ENCODE assay signal across 22 cellular contexts in genomic region chr4:815464-816146, GRCh38. TPM values are rescaled to one million over a fixed set of nuclear protein-coding genes. Genes with fewer than 3 reads are reported as not detected.
DNase-seq lines count a peak whose midpoint lies in the region; ATAC-seq, FAIRE-seq and TF ChIP-seq lines count a peak whose summit lies in the region.
"Had no signal": no experiment of that assay in that cellular context is flagged by ENCODE, and none has a peak within 500 bp of the region (broad histone marks: within the 10 kb centered on the region; RNA-seq: fewer than 3 reads in every experiment).

No MANE protein-coding gene starts in this region.

- TF ChIP-seq CTCF in HEK293 (tag by site-specific recombination; IDR thresholded peaks at IDR 0.05) (no peak), K562 (IDR thresholded peaks at IDR 0.05 in 2 of 3, conservative IDR thresholded peaks at IDR 0.05 in 1 of 3; ENCODE audit: insufficient read depth in 2 of 3, low read depth in 1 of 3, low read length in 3 of 3) (no peak), osteoblast (IDR thresholded peaks at IDR 0.05; ENCODE audit: extremely low read depth, low read depth, low read length) (no peak)

- CTCF ChIA-PET in HEK293 (lab: Yijun Ruan, JAX) (interaction anchor here (0.7 kb wide), 2 partner anchors 172 to 194 kb away, joined by 3 read pairs; no protein-coding TSS in a partner anchor), K562 (lab: Yijun Ruan, JAX; ENCODE audit: low intra/inter-chr PET ratio) (no interaction called here)

- TF ChIP-seq EP300 in K562 (IDR thresholded peaks at IDR 0.05; ENCODE audit: low read length) = no peak

- H2AFZ ChIP-seq in K562 (ENCODE audit: low read depth, low read length) (no peak overlapping the region), osteoblast (ENCODE audit: low read length) (no peak overlapping the region)
- H2AFZ ChIP-seq: parathyroid adenoma had no signal

- no peak for FAIRE-seq in K562 (lab: Jason Lieb, UNC)
- FAIRE-seq: GM18507 had no signal

- peaks cover 39 to 81% of the 10 kb centered on the region in 2 experiments for H3K27me3 ChIP-seq in K562 (ENCODE audit: control insufficient read depth in 2 of 2, insufficient read depth in 2 of 2, low read length in 2 of 2)
- H3K27me3 ChIP-seq in osteoblast (ENCODE audit: insufficient read depth, low read length) = peaks cover 45% of the 10 kb centered on the region
- H3K27me3 ChIP-seq: BE2C, upper lobe of left lung had no signal

- H3K79me2 ChIP-seq in K562 (ENCODE audit: control insufficient read depth, insufficient read depth, low read length) = no peaks in the 10 kb centered on the region
- H3K79me2 ChIP-seq in osteoblast (ENCODE audit: insufficient read depth, low read length) = no peaks in the 10 kb centered on the region
- H3K79me2 ChIP-seq: parathyroid adenoma had no signal

- H4K20me1 ChIP-seq in K562 (replicated peaks; ENCODE audit: control insufficient read depth, insufficient read depth, low read length) = no peaks in the 10 kb centered on the region; the same call in 1 of the 2 replicates
- H4K20me1 ChIP-seq in osteoblast (ENCODE audit: insufficient read depth, low read length) = no peaks in the 10 kb centered on the region

- ATAC-seq in K562 (no peak), GM21723 (IDR thresholded peaks at IDR 0.05; ENCODE audit: unreplicated experiment) (no peak), GM19395 (IDR thresholded peaks at IDR 0.05; ENCODE audit: unreplicated experiment) (no peak), GM18861 (IDR thresholded peaks at IDR 0.05; ENCODE audit: unreplicated experiment) (no peak)
- ATAC-seq: left ventricle myocardium superior had no signal

- H3K9me3 ChIP-seq in HEK293 (ENCODE audit: control insufficient read depth, insufficient read depth, low read depth, low read length) (no peaks in the 10 kb centered on the region), K562 (replicated peaks; ENCODE audit: control insufficient read depth, insufficient read depth, low read depth, low read length) (no peaks in the 10 kb centered on the region), osteoblast (ENCODE audit: low read depth, low read length) (peaks cover 3% of the 10 kb centered on the region)
- H3K9me3 ChIP-seq: BE2C, upper lobe of left lung had no signal

- H3K36me3 ChIP-seq in HEK293 (ENCODE audit: control insufficient read depth in 2 of 2, insufficient read depth in 1 of 2, low read length in 2 of 2) (no peaks in the 10 kb centered on the region), K562 (ENCODE audit: control insufficient read depth, insufficient read depth, low read length) (no peaks in the 10 kb centered on the region), osteoblast (ENCODE audit: insufficient read depth, low read length) (no peaks in the 10 kb centered on the region)
- H3K36me3 ChIP-seq: upper lobe of left lung had no signal

- H3K27ac ChIP-seq in HEK293 (ENCODE audit: extremely low read depth, low read depth, low read length) (no peak overlapping the region), K562 (ENCODE audit: extremely low read depth, low read depth, low read length) (no peak overlapping the region), osteoblast (ENCODE audit: low read depth, low read length) (no peak overlapping the region)
- H3K27ac ChIP-seq: KMS-11, parathyroid adenoma, upper lobe of left lung, WERI-Rb-1 had no signal

- DNase-seq in NCI-H1092 (lab: John Stamatoyannopoulos, UW) (peak; percentile 39), K562 (ENCODE audit: extremely low read depth in 1 of 4, low spot score in 3 of 4) (no peak), osteoblast (ENCODE audit: insufficient read length, low spot score, missing footprints) (peak; percentile 65), G401 (ENCODE audit: low spot score) (no peak)
- DNase-seq: amniotic stem cell; BE2C; caudate nucleus; left ventricle myocardium superior; NCI-H146; Right ventricle myocardium superior; stimulated activated CD4-positive, alpha-beta T cell treated with anti-CD3 and anti-CD28 coated beads, Interleukin-12 subunit alpha, Interleukin-12 subunit beta, amount 100 ng/mL, for 4 hours; stimulated activated naive CD4-positive, alpha-beta T cell treated with Interleukin-2 at 50 U/mL for 16 hours; T-helper 1 cell; WERI-Rb-1 had no signal

- no TSS peak for BruUV-seq in K562 (replicated peaks; lab: Mats Ljungman, UMichigan)

- H3K9ac ChIP-seq in K562 (ENCODE audit: insufficient read depth in 1 of 2, low read depth in 2 of 2, low read length in 2 of 2) = no peak overlapping the region
- H3K9ac ChIP-seq: KMS-11, parathyroid adenoma had no signal

- 2% methylated on average over 11 of the region's 11 CpGs for WGBS in K562 (ENCODE audit: insufficient coverage, low coverage, missing lambda C conversion rate)

- H3K4me2 ChIP-seq in K562 (ENCODE audit: insufficient read depth, low read length) (no peak overlapping the region), osteoblast (ENCODE audit: insufficient read depth, low read length) (no peak overlapping the region)
- H3K4me2 ChIP-seq: KMS-11 had no signal

- TF ChIP-seq POLR2A in K562 (conservative IDR thresholded peaks at IDR 0.05) = no peak

- no peaks in the 10 kb centered on the region for H3K9me1 ChIP-seq in K562 (ENCODE audit: control insufficient read depth, insufficient read depth, low read length)

- intact Hi-C loops in K562 (cut with micrococcal nuclease) = no loop called here

- H3K4me3 ChIP-seq in HEK293 (ENCODE audit: low read depth, low read length) = no peak overlapping the region
- H3K4me3 ChIP-seq in K562 = no peak overlapping the region
- no peak overlapping the region for H3K4me3 ChIP-seq in osteoblast (ENCODE audit: insufficient read depth, low read length)
- H3K4me3 ChIP-seq: upper lobe of left lung had no signal

- POLR2A ChIA-PET in HEK293 (lab: Yijun Ruan, JAX) = interaction anchor here (0.7 kb wide), 1 partner anchor 58 kb away, joined by 4 read pairs; no protein-coding TSS in a partner anchor
- POLR2A ChIA-PET in K562 (lab: Yijun Ruan, JAX) = no interaction called here

- no peaks in the 10 kb centered on the region for H3K4me1 ChIP-seq in HEK293 (ENCODE audit: control insufficient read depth, insufficient read depth, low read length)
- peaks cover 0 to 3% of the 10 kb centered on the region in 2 experiments; a peak in 1 of 5 replicates for H3K4me1 ChIP-seq in K562 (replicated peaks in 1 of 2; ENCODE audit: control insufficient read depth in 2 of 2, insufficient read depth in 2 of 2, low read length in 2 of 2)
- no peaks in the 10 kb centered on the region for H3K4me1 ChIP-seq in osteoblast (ENCODE audit: insufficient read depth, low read length)
- H3K4me1 ChIP-seq: BE2C, parathyroid adenoma had no signal

- no peak for TF ChIP-seq RAD21 in K562 (CRISPR knock-in tag; conservative IDR thresholded peaks at IDR 0.05 in 1 of 2, IDR thresholded peaks at IDR 0.05 in 1 of 2)

- in situ Hi-C loops in K562 (cut with MboI) (no loop called here), G401 (cut with HindIII; ENCODE audit: low sequenced_read_pairs) (no loop called here)

TF ChIP-seq in HEK293, 187 proteins besides CTCF, POLR2A, EP300 and RAD21 (continues in another document):
- peak; percentile 61 for TF ChIP-seq FEZF1 (tag by site-specific recombination; IDR thresholded peaks at IDR 0.05)
- TF ChIP-seq ZNF341 (tag by site-specific recombination; IDR thresholded peaks at IDR 0.05; ENCODE audit: low read depth) = peak; percentile 87

TF ChIP-seq in K562, 482 proteins besides CTCF, POLR2A, EP300 and RAD21:
- TF ChIP-seq MEIS2 (IDR thresholded peaks at IDR 0.05; ENCODE audit: partially characterized antibody) = peak; percentile 11
- TF ChIP-seq ASH1L (IDR thresholded peaks at IDR 0.05; ENCODE audit: borderline replicate concordance, low read depth, partially characterized antibody) = no peak
TF ChIP-seq in K562: peak in this region for 1.

RNA-seq across cellular contexts. Expression of gene CPLX1, which starts 10.3 kb away (rescaled TPM):
- total RNA-seq in K562 (2011; cell fraction: chromatin; rRNA removed; ENCODE audit: low replicate concordance) = 1.1 and 1.5 TPM in 2 replicates
- 0.92 and 1.3 TPM in 2 replicates for total RNA-seq in K562 (2011; cell fraction: nucleolus; rRNA removed)
- total RNA-seq in K562 (2011; cell fraction: nucleoplasm; rRNA removed) = 0.61 and 0.73 TPM in 2 replicates
- 0.61 and 1.00 TPM in 2 replicates for total RNA-seq in K562 (2014; rRNA removed)
- total RNA-seq in K562 (2014; rRNA removed; fragmentation: Illumina TruSeq; extraction: Trizol) = not detected in 2 replicates
- total RNA-seq in K562 (2015; rRNA removed; fragmentation: Illumina TruSeq; extraction: Trizol) = 0.07 and 0.23 TPM in 2 replicates
- total RNA-seq in K562 (2021) = 2.1 and 3.3 TPM in 2 replicates
- 0.17 and 0.23 TPM in 2 replicates for polyA plus RNA-seq in K562 (2011; rRNA removed)
- 0.04 and 0.33 TPM in 2 replicates for polyA plus RNA-seq in K562 (2011; cell fraction: cytosol; rRNA removed)
- polyA plus RNA-seq in K562 (2011; cell fraction: nucleus; rRNA removed) = 1.2 and 4.9 TPM in 2 replicates
- polyA plus RNA-seq in K562 (2012) = 0.50 and 1.6 TPM in 2 replicates
- 0.12 and 0.21 TPM in 2 replicates for polyA plus RNA-seq in K562 (2014; fragmentation: Illumina TruSeq; extraction: Trizol)
- under 1 TPM in 1 of 2 experiments, not detected in 1; 0.03 TPM for polyA plus RNA-seq in K562 (2014; fragmentation: Nextera tagmentation; extraction: Ambion mirVana)
- 0.55 and 1.3 TPM in 2 replicates for polyA plus RNA-seq in K562 (2014; rRNA removed)
- 0.18 TPM in 1 of 2 replicates, not detected in the other for polyA minus RNA-seq in K562 (2011; rRNA and poly(A)+ RNA removed)
- polyA minus RNA-seq in K562 (2011; cell fraction: cytosol; rRNA and poly(A)+ RNA removed) = 2.2 TPM in 1 of 2 replicates, not detected in the other
- 0.27 TPM in 1 of 2 replicates, not detected in the other for polyA minus RNA-seq in K562 (2011; cell fraction: nucleus; rRNA and poly(A)+ RNA removed)
- not detected in 2 replicates for total RNA-seq in osteoblast
- total RNA-seq in G401 (2014; rRNA removed; shearing (Covaris generic)) = 1.8 and 4.7 TPM in 2 replicates

Comparison
In these comparisons a context has a peak if more than half of its experiments do, and no peak if none do; other contexts are left out.
1. DNase-seq: peak in NCI-H1092 (single experiment) and osteoblast (single experiment); none in K562 (0 of 4) and G401 (single experiment).
2. Of the 44 proteins assayed by ChIP-seq in both K562 and HEK293: peak only in K562: none; only in HEK293: TRIM28; in both: none; in neither: 43.